ENCODE assay signal across 19 cellular contexts in genomic region chr6:53917464-53917842, GRCh38.
DNase-seq lines count a peak whose midpoint lies in the region; ATAC-seq and TF ChIP-seq lines count a peak whose summit lies in the region.
"Had no signal": no experiment of that assay in that cellular context is flagged by ENCODE, and none has a peak within 500 bp of the region (broad histone marks: within the 10 kb centered on the region; RNA-seq: fewer than 3 reads in every experiment).

No MANE protein-coding gene starts in this region.

- H3K27ac Mint-ChIP-seq in CD14-positive monocyte: no peak overlapping the region

- no peaks in the 10 kb centered on the region for H3K9me3 Mint-ChIP-seq in CD14-positive monocyte
- H3K9me3 Mint-ChIP-seq: mesothelial cell of epicardium had no signal

- H3K4me3 Mint-ChIP-seq in CD14-positive monocyte: no peak overlapping the region
- H3K4me3 Mint-ChIP-seq: mesothelial cell of epicardium had no signal

- peaks cover 19% of the 10 kb centered on the region for H3K4me1 Mint-ChIP-seq in CD14-positive monocyte

- peaks cover 15% of the 10 kb centered on the region in 2 donors for H3K36me3 Mint-ChIP-seq in CD14-positive monocyte

- DNase-seq in GM12865 (ENCODE audit: low read depth): peak; percentile 22
- no peak for DNase-seq in CD14-positive monocyte (ENCODE audit: low spot score)
- no peak for DNase-seq in 8988T
- DNase-seq in iPS-NIHi7 (ENCODE audit: extremely low spot score): no peak
- DNase-seq: activated effector memory CD4-positive, alpha-beta T cell treated with Interleukin-2 at 50 U/mL for 16 hours; esophagus squamous epithelium; HCEC 1CT; heart right ventricle; kidney; NCI-H345; OCI-M1; stimulated activated naive CD4-positive, alpha-beta T cell had no signal

- TF ChIP-seq CTCF in GM12865 (IDR thresholded peaks at IDR 0.05; ENCODE audit: insufficient read depth, low read depth, low read length, missing control alignments) (no peak), CD14-positive monocyte (IDR thresholded peaks at IDR 0.05) (no peak)

- H3K4me3 ChIP-seq in GM12865 (ENCODE audit: low read depth, low read length): no peak overlapping the region
- H3K4me3 ChIP-seq: ascending aorta, coronary artery, esophagus squamous epithelium, heart right ventricle had no signal

- H3K27me3 Mint-ChIP-seq in CD14-positive monocyte (ENCODE audit: low read depth in 3 of 3): no peaks in the 10 kb centered on the region

- intact Hi-C loops in CD14-positive monocyte (cut with micrococcal nuclease): no loop called here

- ATAC-seq in GM19397 (IDR thresholded peaks at IDR 0.05; ENCODE audit: unreplicated experiment) (peak; percentile 43), HG02642 (IDR thresholded peaks at IDR 0.05; ENCODE audit: poor library complexity, unreplicated experiment) (peak; percentile 61), HG03571 (IDR thresholded peaks at IDR 0.05; ENCODE audit: unreplicated experiment) (peak; percentile 43), HG03280 (IDR thresholded peaks at IDR 0.05; ENCODE audit: unreplicated experiment) (no peak)
- ATAC-seq: heart right ventricle had no signal
